ENCODE assay signal across 25 cellular contexts in the genomic region with DNA sequence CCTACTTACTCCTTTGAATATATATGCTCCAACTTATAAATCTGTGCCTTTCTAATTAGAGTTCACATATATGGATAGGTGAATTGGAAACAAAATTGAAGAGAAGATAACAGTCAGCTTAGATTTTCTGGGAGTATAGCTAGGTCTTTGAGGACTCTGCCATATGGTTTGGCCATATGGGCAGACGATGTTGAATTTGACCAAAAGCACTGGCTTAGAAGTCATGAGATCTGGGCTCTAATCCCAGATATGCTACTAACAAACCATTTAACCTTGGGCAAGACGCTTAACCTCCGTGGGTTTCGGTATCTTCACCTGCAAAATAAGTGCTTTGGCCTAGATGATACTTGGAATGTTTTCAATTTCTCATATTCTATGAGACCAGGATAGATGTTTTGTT.
"Had no signal": no experiment of that assay in that cellular context is flagged by ENCODE, and none has a peak within 500 bp of the region (broad histone marks: within the 10 kb centered on the region; RNA-seq: fewer than 3 reads in every experiment).

No MANE protein-coding gene starts in this region.

- H3K9me3 Mint-ChIP-seq: activated naive CD4-positive, alpha-beta T cell treated with anti-CD3 and anti-CD28 coated beads, Interleukin-2, amount 10 ng/mL, durations not matched to agents 7 days and 5 days; activated T-cell treated with anti-CD3 and anti-CD28 coated beads, Interleukin-2, amount 50 U/mL, for 72 hours; activated T-helper 2 cell treated with anti-CD3 and anti-CD28 coated beads, Interferon-gamma antibody, Interleukin-2, Interleukin-4, amounts not matched to agents 10 μg/mL and 5 μg/mL and 100 μg/mL, durations not matched to agents 14 hours and 24 hours and 36 hours had no signal

- H3K27ac Mint-ChIP-seq: activated CD4-positive, alpha-beta T cell treated with anti-CD3 and anti-CD28 coated beads for 36 hours; activated CD8-positive, alpha-beta T cell treated with anti-CD3 and anti-CD28 coated beads for 36 hours; activated naive CD4-positive, alpha-beta T cell treated with anti-CD3 and anti-CD28 coated beads, Interleukin-2, amount 10 ng/mL, durations not matched to agents 7 days and 5 days; activated naive CD8-positive, alpha-beta T cell treated with anti-CD3 and anti-CD28 coated beads, Interleukin-2, amount 10 ng/mL, durations not matched to agents 7 days and 5 days; activated T-cell treated with anti-CD3 and anti-CD28 coated beads, Interleukin-2, amount 50 U/mL, for 72 hours; activated T-helper 2 cell treated with anti-CD3 and anti-CD28 coated beads, Interferon-gamma antibody, Interleukin-2, Interleukin-4, amounts not matched to agents 10 μg/mL and 5 μg/mL and 100 μg/mL, durations not matched to agents 14 hours and 24 hours and 36 hours had no signal

- H3K4me3 ChIP-seq: adrenal gland, SJCRH30 had no signal

- DNase-seq: activated CD4-positive, alpha-beta T cell treated with anti-CD3 and anti-CD28 coated beads for 36 hours; activated CD8-positive, alpha-beta memory T cell treated with anti-CD3 and anti-CD28 coated beads, Interleukin-2, amount 50 U/mL, for 4 hours; activated CD8-positive, alpha-beta T cell treated with anti-CD3 and anti-CD28 coated beads for 36 hours; activated gamma-delta T cell treated with Interleukin-2 at 50 U/mL for 16 hours; activated naive CD4-positive, alpha-beta T cell treated with anti-CD3 and anti-CD28 coated beads, Interleukin-2, amount 10 ng/mL, durations not matched to agents 7 days and 5 days; activated naive CD8-positive, alpha-beta T cell treated with anti-CD3 and anti-CD28 coated beads, Interleukin-2, amount 10 ng/mL, durations not matched to agents 7 days and 5 days; activated T-cell treated with anti-CD3 and anti-CD28 coated beads, Interleukin-2, amount 50 U/mL, for 72 hours; adrenal gland; anterior cingulate cortex; cortex of kidney; KG1; NCI-H1092; NCI-H1417; NCI-H187; NCI-H2081; NCI-H2227 treated with DMSO at 0.1 percent for 48 hours; NCI-H510A; NCI-H748 treated with DMSO at 0.1 percent for 48 hours; OCI-M1; RPMI8226; SJCRH30; SK-N-SH; T-helper 1 cell had no signal

- H3K36me3 Mint-ChIP-seq: activated naive CD4-positive, alpha-beta T cell treated with anti-CD3 and anti-CD28 coated beads, Interleukin-2, amount 10 ng/mL, durations not matched to agents 7 days and 5 days; activated naive CD8-positive, alpha-beta T cell treated with anti-CD3 and anti-CD28 coated beads, Interleukin-2, amount 10 ng/mL, durations not matched to agents 7 days and 5 days had no signal

- H3K27me3 Mint-ChIP-seq: activated CD4-positive, alpha-beta T cell treated with anti-CD3 and anti-CD28 coated beads for 36 hours; activated CD8-positive, alpha-beta T cell treated with anti-CD3 and anti-CD28 coated beads for 36 hours; activated naive CD4-positive, alpha-beta T cell treated with anti-CD3 and anti-CD28 coated beads, Interleukin-2, amount 10 ng/mL, durations not matched to agents 7 days and 5 days; activated naive CD8-positive, alpha-beta T cell treated with anti-CD3 and anti-CD28 coated beads, Interleukin-2, amount 10 ng/mL, durations not matched to agents 7 days and 5 days had no signal

- H3K4me3 Mint-ChIP-seq: activated CD4-positive, alpha-beta T cell treated with anti-CD3 and anti-CD28 coated beads for 36 hours; activated CD8-positive, alpha-beta T cell treated with anti-CD3 and anti-CD28 coated beads for 36 hours; activated naive CD4-positive, alpha-beta T cell treated with anti-CD3 and anti-CD28 coated beads, Interleukin-2, amount 10 ng/mL, durations not matched to agents 7 days and 5 days; activated naive CD8-positive, alpha-beta T cell treated with anti-CD3 and anti-CD28 coated beads, Interleukin-2, amount 10 ng/mL, durations not matched to agents 7 days and 5 days; activated T-cell treated with anti-CD3 and anti-CD28 coated beads, Interleukin-2, amount 50 U/mL, for 72 hours had no signal

- H3K4me1 Mint-ChIP-seq: activated CD4-positive, alpha-beta T cell treated with anti-CD3 and anti-CD28 coated beads for 36 hours; activated naive CD4-positive, alpha-beta T cell treated with anti-CD3 and anti-CD28 coated beads, Interleukin-2, amount 10 ng/mL, durations not matched to agents 7 days and 5 days; activated naive CD8-positive, alpha-beta T cell treated with anti-CD3 and anti-CD28 coated beads, Interleukin-2, amount 10 ng/mL, durations not matched to agents 7 days and 5 days had no signal

- H3K9me3 ChIP-seq: adrenal gland, SJCRH30, SK-N-SH had no signal

- H3K4me1 ChIP-seq: adrenal gland, SJCRH30 had no signal

- H3K36me3 ChIP-seq: adrenal gland, SJCRH30 had no signal

- H3K27ac ChIP-seq: adrenal gland, SJCRH30, VCaP had no signal

- H3K27me3 ChIP-seq: adrenal gland, SJCRH30 had no signal
